In genomic region chr22:36065775-36066544, GRCh38 we compare ENCODE assay signal across 8 cellular contexts. TPM values are rescaled to one million over a fixed set of nuclear protein-coding genes. Genes with fewer than 3 reads are reported as not detected.
A peak's percentile ranks its signal among the peaks of the same experiment; 100 is the strongest.
DNase-seq lines count a peak whose midpoint lies in the region; ATAC-seq, FAIRE-seq and TF ChIP-seq lines count a peak whose summit lies in the region.

No MANE protein-coding gene starts in this region.

- no peaks in the 10 kb centered on the region for H3K9me2 ChIP-seq in Karpas-422 (replicated peaks; ENCODE audit: insufficient read depth, low read length)

- WGBS in esophagus muscularis mucosa = 3% methylated on average over 21 of the region's 54 CpGs

- ATAC-seq in Panc1 (peak; percentile 94), GM19397 (IDR thresholded peaks at IDR 0.05; ENCODE audit: unreplicated experiment) (no peak)
- peak; percentile 85 to 91 for ATAC-seq in activated T-cell treated with anti-CD3 and anti-CD28 coated beads, Interleukin-2, amount 50 U/mL, for 72 hours (replicated peaks in 1 of 2)

- no peak for TF ChIP-seq POLR2A in esophagus muscularis mucosa (IDR thresholded peaks at IDR 0.05; ENCODE audit: low read depth)

- H3K27me3 ChIP-seq in Karpas-422 (ENCODE audit: low read length) = no peaks in the 10 kb centered on the region
- H3K27me3 ChIP-seq in Panc1 (ENCODE audit: control insufficient read depth, insufficient read depth, low read length) = no peaks in the 10 kb centered on the region
- no peaks in the 10 kb centered on the region for H3K27me3 ChIP-seq in esophagus muscularis mucosa
- H3K27me3 ChIP-seq in mucosa of rectum (ENCODE audit: control insufficient read depth in 2 of 2, insufficient read depth in 2 of 2, low read length in 2 of 2) = no peaks in the 10 kb centered on the region

- H3K4me2 ChIP-seq in Karpas-422 (ENCODE audit: low read depth, low read length, poor library complexity, severe bottlenecking) = peak overlapping the region; percentile 35

- no peaks in the 10 kb centered on the region for H3K9me3 Mint-ChIP-seq in activated T-cell treated with anti-CD3 and anti-CD28 coated beads, Interleukin-2, amount 50 U/mL, for 72 hours

- H3K27me3 Mint-ChIP-seq in activated T-cell treated with anti-CD3 and anti-CD28 coated beads, Interleukin-2, amount 50 U/mL, for 72 hours (ENCODE audit: low read depth) = no peaks in the 10 kb centered on the region

- TF ChIP-seq EP300 in esophagus muscularis mucosa (IDR thresholded peaks at IDR 0.05) = no peak

- CTCF ChIA-PET in Panc1 (lab: Charles Lee) = interaction anchor here (0.7 to 1.6 kb wide), 8 partner anchors 10 to 186 kb away, joined by 3 to 21 read pairs (median 4); partner anchors contain the start of gene RBFOX2

- POLR2A ChIA-PET in Panc1 (lab: Charles Lee) = no interaction called here

- no peaks in the 10 kb centered on the region for H3K79me2 ChIP-seq in Karpas-422 (ENCODE audit: low read length)

- H3K4me1 ChIP-seq in Karpas-422 (ENCODE audit: low read length) (no peaks in the 10 kb centered on the region), Panc1 (ENCODE audit: control insufficient read depth, insufficient read depth, low read length) (no peaks in the 10 kb centered on the region), esophagus muscularis mucosa (peaks cover 6 to 18% (median 14%) of the 10 kb centered on the region in 4 donors), mucosa of rectum (ENCODE audit: control insufficient read depth in 2 of 2, insufficient read depth in 2 of 2, low read length in 2 of 2) (peaks cover 10 to 14% of the 10 kb centered on the region in 2 donors)

- in situ Hi-C loops in Panc1 (cut with HindIII; ENCODE audit: low pct_unique_long_range_greater_than_20kb, low sequenced_read_pairs) = no loop called here

- H3K27ac ChIP-seq in Karpas-422 (ENCODE audit: low read length) (no peak overlapping the region), Panc1 (ENCODE audit: low read length) (peak overlapping the region; percentile 84), esophagus muscularis mucosa (replicated peaks in 1 of 4) (peak overlapping the region; percentile 81 to 91 (median 88)), mucosa of rectum (ENCODE audit: low read depth in 2 of 2, low read length in 2 of 2) (peak overlapping the region; percentile 69 to 72)

- peak overlapping the region; percentile 90 to 91 for H3K4me3 Mint-ChIP-seq in activated T-cell treated with anti-CD3 and anti-CD28 coated beads, Interleukin-2, amount 50 U/mL, for 72 hours

- H3K36me3 Mint-ChIP-seq in activated T-cell treated with anti-CD3 and anti-CD28 coated beads, Interleukin-2, amount 50 U/mL, for 72 hours (ENCODE audit: insufficient read depth in 2 of 2) = no peaks in the 10 kb centered on the region

- no TSS peak for BruUV-seq in Panc1 (replicated peaks; lab: Mats Ljungman, UMichigan)

- TF ChIP-seq CTCF in D721Med (IDR thresholded peaks at IDR 0.05; ENCODE audit: insufficient read depth, missing control alignments) (peak; percentile 39), Panc1 (IDR thresholded peaks at IDR 0.05) (peak; percentile 99), esophagus muscularis mucosa (IDR thresholded peaks at IDR 0.05) (peak in 2 of 3 experiments; percentile 99 to 100)

- DNase-seq in D721Med (ENCODE audit: insufficient read length, low spot score) (no peak), Karpas-422 (peak; percentile 76), Panc1 (ENCODE audit: low read depth, low spot score) (peak; percentile 48), esophagus muscularis mucosa (ENCODE audit: extremely low spot score) (peak; percentile 95)
- DNase-seq in activated T-cell treated with anti-CD3 and anti-CD28 coated beads, Interleukin-2, amount 50 U/mL, for 72 hours = peak; percentile 73 to 83
- DNase-seq in stimulated activated CD8-positive, alpha-beta memory T cell treated with anti-CD3 and anti-CD28 coated beads, Interleukin-4, amount 100 ng/mL, for 1 hour (ENCODE audit: low read depth in 2 of 2, low spot score in 1 of 2) = peak; percentile 27 to 34

- no peak for FAIRE-seq in D721Med (lab: Jason Lieb, UNC)

- H3K9ac ChIP-seq in Karpas-422 (ENCODE audit: low read length) = no peak overlapping the region
- H3K9ac ChIP-seq in mucosa of rectum (ENCODE audit: low read depth in 1 of 2, low read length in 2 of 2) = peak overlapping the region; percentile 83 to 84

- peak overlapping the region; percentile 87 for H3K27ac Mint-ChIP-seq in activated T-cell treated with anti-CD3 and anti-CD28 coated beads, Interleukin-2, amount 50 U/mL, for 72 hours

- H3K36me3 ChIP-seq in Karpas-422 (ENCODE audit: insufficient read depth, low read length) (no peaks in the 10 kb centered on the region), Panc1 (ENCODE audit: control insufficient read depth, insufficient read depth, low read length) (no peaks in the 10 kb centered on the region), esophagus muscularis mucosa (no peaks in the 10 kb centered on the region), mucosa of rectum (ENCODE audit: control insufficient read depth in 2 of 2, insufficient read depth in 2 of 2, low read length in 2 of 2) (no peaks in the 10 kb centered on the region)

- H3K4me1 Mint-ChIP-seq in activated T-cell treated with anti-CD3 and anti-CD28 coated beads, Interleukin-2, amount 50 U/mL, for 72 hours (ENCODE audit: low read depth) = peaks cover 12% of the 10 kb centered on the region

- H3K4me3 ChIP-seq in Karpas-422 (ENCODE audit: low read length) (no peak overlapping the region), Panc1 (ENCODE audit: low read depth in 2 of 2, low read length in 2 of 2) (peak overlapping the region; percentile 52 to 77), esophagus muscularis mucosa (peak overlapping the region; percentile 48 to 72 (median 58)), mucosa of rectum (ENCODE audit: low read length in 2 of 2) (peak overlapping the region; percentile 74 to 81)

- no peaks in the 10 kb centered on the region for H4K20me1 ChIP-seq in Karpas-422 (ENCODE audit: insufficient read depth, low read depth, low read length)

- intact Hi-C loops in Panc1 (cut with micrococcal nuclease; ENCODE audit: unreplicated experiment) = loop anchor here (2.0 to 10.0 kb wide), 2 partner anchors 59 to 131 kb away; no protein-coding TSS in a partner anchor
- intact Hi-C loops in esophagus muscularis mucosa (cut with DNase I) = loop anchor here (1.0 to 10.0 kb wide), 3 partner anchors 56 to 441 kb away; no protein-coding TSS in a partner anchor

- no peaks in the 10 kb centered on the region for H3K9me3 ChIP-seq in Karpas-422 (ENCODE audit: low read length)
- H3K9me3 ChIP-seq in Panc1 (ENCODE audit: control insufficient read depth, insufficient read depth, low read depth, low read length) = no peaks in the 10 kb centered on the region
- H3K9me3 ChIP-seq in esophagus muscularis mucosa = no peaks in the 10 kb centered on the region
- no peaks in the 10 kb centered on the region for H3K9me3 ChIP-seq in mucosa of rectum (ENCODE audit: control insufficient read depth in 2 of 2, low read length in 2 of 2)

- no peak overlapping the region for H2AFZ ChIP-seq in Karpas-422 (ENCODE audit: low read length)

RNA-seq across cellular contexts. Expression of gene RBFOX2, which starts 37.3 kb away (rescaled TPM):
- total RNA-seq in Karpas-422 (2014; rRNA removed; shearing (Covaris generic); ENCODE audit: low replicate concordance) = 24.2 TPM in 2 replicates
- 81.1 TPM for total RNA-seq in Panc1 (2021; ENCODE audit: unreplicated experiment)
- 56.5 TPM for polyA plus RNA-seq in Panc1 (2012; ENCODE audit: insufficient read length)
- total RNA-seq in activated T-cell treated with anti-CD3 and anti-CD28 coated beads, Interleukin-2, amount 50 U/mL, for 72 hours = 1 to 10 TPM; 2.3 to 4.4 TPM
- total RNA-seq in esophagus muscularis mucosa = 100 to 1,000 TPM; 113 to 179 (median 155) TPM

Comparison
In these comparisons a context has a peak if more than half of its experiments do, and no peak if none do; other contexts are left out.
1. CTCF ChIP-seq: peak in every context shown above with its lines; median percentile 100 in esophagus muscularis mucosa; 99 in Panc1; 39 in D721Med.